ENCODE assay signal across 12 cellular contexts in genomic region chr3:169929830-169930519, GRCh38. TPM values are rescaled to one million over a fixed set of nuclear protein-coding genes. Genes with fewer than 3 reads are reported as not detected.
DNase-seq lines count a peak whose midpoint lies in the region; ATAC-seq and TF ChIP-seq lines count a peak whose summit lies in the region.
"Had no signal": no experiment of that assay in that cellular context is flagged by ENCODE, and none has a peak within 500 bp of the region (broad histone marks: within the 10 kb centered on the region; RNA-seq: fewer than 3 reads in every experiment).

No MANE protein-coding gene starts in this region.

- ATAC-seq in left cardiac atrium: no peak
- ATAC-seq in HG02981 (IDR thresholded peaks at IDR 0.05; ENCODE audit: unreplicated experiment): peak; percentile 22
- ATAC-seq in upper lobe of right lung: peak; percentile 50
- ATAC-seq in natural killer cell treated with Interleukin-12 subunit alpha and Interleukin-12 subunit beta and Interleukin-15 and Interleukin-18, amount 100 ng/mL, for 72 hours: no peak
- ATAC-seq in GM19467 (IDR thresholded peaks at IDR 0.05; ENCODE audit: unreplicated experiment): no peak
- ATAC-seq: right cardiac atrium had no signal

- H3K27ac ChIP-seq in left ventricle myocardium inferior (replicated peaks) (no peak overlapping the region), upper lobe of right lung (no peak overlapping the region)

- no peaks in the 10 kb centered on the region for H3K36me3 Mint-ChIP-seq in natural killer cell treated with Interleukin-12 subunit alpha and Interleukin-12 subunit beta and Interleukin-15 and Interleukin-18, amount 100 ng/mL, for 72 hours

- TF ChIP-seq CTCF in left ventricle myocardium inferior (IDR thresholded peaks at IDR 0.05; ENCODE audit: borderline replicate concordance) (peak; percentile 18), upper lobe of right lung (IDR thresholded peaks at IDR 0.05) (no peak)

- H3K4me3 Mint-ChIP-seq in natural killer cell treated with Interleukin-12 subunit alpha and Interleukin-12 subunit beta and Interleukin-15 and Interleukin-18, amount 100 ng/mL, for 72 hours: no peak overlapping the region

- H3K4me3 ChIP-seq in left ventricle myocardium inferior (no peak overlapping the region), upper lobe of right lung (no peak overlapping the region)

- H3K36me3 ChIP-seq in left ventricle myocardium inferior (no peaks in the 10 kb centered on the region), upper lobe of right lung (no peaks in the 10 kb centered on the region)

- H3K9me3 ChIP-seq in left ventricle myocardium inferior (replicated peaks) (no peaks in the 10 kb centered on the region), upper lobe of right lung (no peaks in the 10 kb centered on the region)

- H3K27me3 Mint-ChIP-seq in natural killer cell treated with Interleukin-12 subunit alpha and Interleukin-12 subunit beta and Interleukin-15 and Interleukin-18, amount 100 ng/mL, for 72 hours: peaks cover 19 to 24% of the 10 kb centered on the region in 2 donors

- intact Hi-C loops in left ventricle myocardium inferior (cut with micrococcal nuclease): no loop called here
- intact Hi-C loops in left cardiac atrium (cut with DNase I): no loop called here
- intact Hi-C loops in upper lobe of right lung (cut with DNase I): no loop called here

- H3K4me1 ChIP-seq in left ventricle myocardium inferior: no peaks in the 10 kb centered on the region
- H3K4me1 ChIP-seq in upper lobe of right lung: no peaks in the 10 kb centered on the region

- no peaks in the 10 kb centered on the region for H3K9me3 Mint-ChIP-seq in natural killer cell treated with Interleukin-12 subunit alpha and Interleukin-12 subunit beta and Interleukin-15 and Interleukin-18, amount 100 ng/mL, for 72 hours

- H3K27me3 ChIP-seq in left ventricle myocardium inferior (ENCODE audit: low read depth): peaks cover 9% of the 10 kb centered on the region
- no peaks in the 10 kb centered on the region for H3K27me3 ChIP-seq in upper lobe of right lung

- DNase-seq in left ventricle myocardium inferior (no peak), left cardiac atrium (no peak), RKO (ENCODE audit: low spot score) (peak; percentile 9), upper lobe of right lung (no peak)
- no peak for DNase-seq in natural killer cell treated with Interleukin-12 subunit alpha and Interleukin-12 subunit beta and Interleukin-15 and Interleukin-18, amount 100 ng/mL, for 72 hours (ENCODE audit: low spot score)
- DNase-seq in stimulated activated CD4-positive, alpha-beta T cell treated with anti-CD3 and anti-CD28 coated beads, Interleukin-1b, Interleukin-23, amount 100 ng/mL, for 48 hours: no peak
- DNase-seq: NCI-H1048, right cardiac atrium, Right ventricle myocardium superior had no signal

- H3K27ac Mint-ChIP-seq in natural killer cell treated with Interleukin-12 subunit alpha and Interleukin-12 subunit beta and Interleukin-15 and Interleukin-18, amount 100 ng/mL, for 72 hours: no peak overlapping the region

- H3K4me1 Mint-ChIP-seq in natural killer cell treated with Interleukin-12 subunit alpha and Interleukin-12 subunit beta and Interleukin-15 and Interleukin-18, amount 100 ng/mL, for 72 hours (ENCODE audit: low read depth in 2 of 2): no peaks in the 10 kb centered on the region

RNA-seq across cellular contexts. Expression of gene SAMD7, which starts 18.6 kb away (rescaled TPM):
- total RNA-seq in left ventricle myocardium inferior: not detected
- total RNA-seq in left cardiac atrium: not detected
- total RNA-seq in upper lobe of right lung: not detected
- not detected for total RNA-seq in natural killer cell treated with Interleukin-12 subunit alpha and Interleukin-12 subunit beta and Interleukin-15 and Interleukin-18, amount 100 ng/mL, for 72 hours
- total RNA-seq: lower leg skin, right cardiac atrium, Right ventricle myocardium superior had no signal

RNA-seq across cellular contexts. Expression of gene SEC62, which starts 36.6 kb away (rescaled TPM):
- total RNA-seq in left ventricle myocardium inferior (76.5 TPM), left cardiac atrium (100 to 1,000 TPM in 1 of 2 donors, 10 to 100 TPM in 1; 94.4 to 101 TPM), upper lobe of right lung (157 TPM)
- total RNA-seq in natural killer cell treated with Interleukin-12 subunit alpha and Interleukin-12 subunit beta and Interleukin-15 and Interleukin-18, amount 100 ng/mL, for 72 hours: 10 to 100 TPM; 51.2 to 68.9 TPM

Comparison
In these comparisons a context has a peak if more than half of its experiments do, and no peak if none do; other contexts are left out.
1. ATAC-seq: peak in HG02981 (single experiment) and upper lobe of right lung (single experiment); none in left cardiac atrium (0 of 2), natural killer cell treated with Interleukin-12 subunit alpha and Interleukin-12 subunit beta and Interleukin-15 and Interleukin-18, amount 100 ng/mL, for 72 hours (0 of 2) and GM19467 (single experiment).